ENCODE assay signal across 1 cellular context in the genomic region with DNA sequence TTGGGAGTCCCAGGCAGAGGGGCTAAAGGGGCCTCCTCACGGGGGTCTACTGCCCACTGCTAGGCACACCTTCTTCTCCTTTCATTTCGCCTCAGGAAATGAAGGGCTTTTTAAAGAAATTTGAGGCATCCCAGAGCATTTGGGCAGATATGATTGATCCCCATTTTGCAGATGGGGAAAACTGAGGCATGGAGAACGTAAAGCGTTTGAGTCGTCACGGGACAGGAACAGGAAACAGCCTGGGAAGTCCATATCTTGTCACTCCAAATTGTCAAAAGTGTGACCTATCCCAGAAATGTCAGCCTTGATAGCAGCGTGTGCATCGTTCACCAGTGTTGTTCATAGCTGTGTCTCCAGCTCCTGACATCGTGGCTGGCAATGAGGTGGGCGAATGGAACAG.
TF ChIP-seq lines count a peak whose summit lies in the region.

No MANE protein-coding gene starts in this region.

TF ChIP-seq in IMR-90, 13 proteins besides CTCF, POLR2A, EP300 and RAD21:
- TF ChIP-seq, protein P1, sequence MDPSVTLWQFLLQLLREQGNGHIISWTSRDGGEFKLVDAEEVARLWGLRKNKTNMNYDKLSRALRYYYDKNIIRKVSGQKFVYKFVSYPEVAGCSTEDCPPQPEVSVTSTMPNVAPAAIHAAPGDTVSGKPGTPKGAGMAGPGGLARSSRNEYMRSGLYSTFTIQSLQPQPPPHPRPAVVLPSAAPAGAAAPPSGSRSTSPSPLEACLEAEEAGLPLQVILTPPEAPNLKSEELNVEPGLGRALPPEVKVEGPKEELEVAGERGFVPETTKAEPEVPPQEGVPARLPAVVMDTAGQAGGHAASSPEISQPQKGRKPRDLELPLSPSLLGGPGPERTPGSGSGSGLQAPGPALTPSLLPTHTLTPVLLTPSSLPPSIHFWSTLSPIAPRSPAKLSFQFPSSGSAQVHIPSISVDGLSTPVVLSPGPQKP (IDR thresholded peaks at IDR 0.05; ENCODE audit: borderline replicate concordance, low read depth, low read length) = no peak
- TF ChIP-seq CHD1 (IDR thresholded peaks at IDR 0.05; ENCODE audit: low read depth, low read length) (no peak), MAZ (IDR thresholded peaks at IDR 0.05; ENCODE audit: borderline replicate concordance, low read depth, low read length) (no peak)
